ENCODE assay signal across 1 cellular context in the genomic region with DNA sequence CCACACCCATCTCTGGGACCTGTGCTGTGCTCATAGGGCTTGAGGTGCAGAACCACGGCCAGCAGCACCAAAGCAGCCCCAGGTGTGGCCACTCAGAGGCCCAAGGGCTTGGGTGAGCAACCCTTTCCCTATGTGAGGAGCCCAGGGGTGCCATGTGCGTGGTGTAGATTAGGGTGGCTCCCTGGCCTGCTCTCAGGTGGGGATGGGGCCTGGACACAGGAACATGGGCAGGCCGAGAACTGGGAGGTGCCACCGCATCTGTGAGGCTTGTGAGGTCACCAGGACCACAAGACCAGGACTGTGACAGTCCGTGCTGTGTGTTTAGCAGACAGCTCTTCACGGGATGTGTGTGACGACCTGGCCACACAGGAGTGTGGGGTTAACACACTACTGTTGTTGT.
TF ChIP-seq lines count a peak whose summit lies in the region.

No MANE protein-coding gene starts in this region.

TF ChIP-seq in H1, 55 proteins besides CTCF, POLR2A, EP300 and RAD21:
- TF ChIP-seq SRF (IDR thresholded peaks at IDR 0.05; ENCODE audit: low read depth, low read length) (no peak), MAFK (IDR thresholded peaks at IDR 0.05; ENCODE audit: low read depth, low read length) (no peak), RXRA (IDR thresholded peaks at IDR 0.05; ENCODE audit: insufficient read depth, low read depth, low read length) (no peak), KDM1A (IDR thresholded peaks at IDR 0.05; ENCODE audit: borderline replicate concordance, low read length) (no peak), SIRT6 (IDR thresholded peaks at IDR 0.05; ENCODE audit: low read length) (no peak), SUZ12 (IDR thresholded peaks at IDR 0.05; ENCODE audit: low read length) (no peak), CEBPB (IDR thresholded peaks at IDR 0.05; ENCODE audit: low read depth, low read length) (no peak), RNF2 (IDR thresholded peaks at IDR 0.05; ENCODE audit: borderline replicate concordance, low read depth, low read length, missing control alignments, poor library complexity, severe bottlenecking) (no peak), CTBP2 (IDR thresholded peaks at IDR 0.05; ENCODE audit: borderline replicate concordance, insufficient read depth, insufficient read length, low read length) (no peak), TEAD4 (IDR thresholded peaks at IDR 0.05; ENCODE audit: low read depth, low read length) (no peak), YY1 (IDR thresholded peaks at IDR 0.05; ENCODE audit: low read depth, low read length) (no peak), GABPA (IDR thresholded peaks at IDR 0.05; ENCODE audit: borderline replicate concordance, insufficient read depth, low read length) (no peak)
- TF ChIP-seq, protein P1, sequence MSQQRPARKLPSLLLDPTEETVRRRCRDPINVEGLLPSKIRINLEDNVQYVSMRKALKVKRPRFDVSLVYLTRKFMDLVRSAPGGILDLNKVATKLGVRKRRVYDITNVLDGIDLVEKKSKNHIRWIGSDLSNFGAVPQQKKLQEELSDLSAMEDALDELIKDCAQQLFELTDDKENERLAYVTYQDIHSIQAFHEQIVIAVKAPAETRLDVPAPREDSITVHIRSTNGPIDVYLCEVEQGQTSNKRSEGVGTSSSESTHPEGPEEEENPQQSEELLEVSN (IDR thresholded peaks at IDR 0.05): no peak
